In genomic region chr18:36493349-36494281, GRCh38 we compare ENCODE assay signal across 13 cellular contexts.
DNase-seq lines count a peak whose midpoint lies in the region; ATAC-seq, FAIRE-seq and TF ChIP-seq lines count a peak whose summit lies in the region.
"Had no signal": no experiment of that assay in that cellular context is flagged by ENCODE, and none has a peak within 500 bp of the region (broad histone marks: within the 10 kb centered on the region; RNA-seq: fewer than 3 reads in every experiment).

No MANE protein-coding gene starts in this region.

- H3K4me2 ChIP-seq in SK-N-SH (no peak overlapping the region), astrocyte (ENCODE audit: low read length) (peak overlapping the region; percentile 11)

- no peak for TF ChIP-seq CTCF in SK-N-SH (IDR thresholded peaks at IDR 0.05)
- no peak for TF ChIP-seq CTCF in astrocyte (IDR thresholded peaks at IDR 0.05; ENCODE audit: insufficient read depth, low read depth, low read length)
- peak; percentile 37 for TF ChIP-seq CTCF in type B pancreatic cell (conservative IDR thresholded peaks at IDR 0.05)

- H3K4me1 Mint-ChIP-seq in astrocyte (ENCODE audit: low read depth, unreplicated experiment) = peaks cover 5% of the 10 kb centered on the region
- peaks cover 8% of the 10 kb centered on the region for H3K4me1 Mint-ChIP-seq in type B pancreatic cell (ENCODE audit: unreplicated experiment)

- H3K4me3 ChIP-seq in SK-N-SH (ENCODE audit: low read depth in 2 of 2, low read length in 1 of 2) = no peak overlapping the region
- H3K4me3 ChIP-seq in astrocyte (ENCODE audit: insufficient read depth, low read depth, low read length) = no peak overlapping the region
- H3K4me3 ChIP-seq: ascending aorta, esophagus squamous epithelium, spleen had no signal

- H3K9me3 ChIP-seq in SK-N-SH (no peaks in the 10 kb centered on the region), astrocyte (ENCODE audit: insufficient read depth, low read depth, low read length) (no peaks in the 10 kb centered on the region)
- H3K9me3 ChIP-seq: ascending aorta, esophagus squamous epithelium, spleen had no signal

- H2AFZ ChIP-seq in SK-N-SH (ENCODE audit: low read depth) (no peak overlapping the region), astrocyte (ENCODE audit: low read depth, low read length) (no peak overlapping the region)

- H3F3A ChIP-seq in SK-N-SH (replicated peaks; ENCODE audit: insufficient read depth) = peaks cover 3% of the 10 kb centered on the region

- H3K4me1 ChIP-seq in SK-N-SH (ENCODE audit: control insufficient read depth in 1 of 2, insufficient read depth in 2 of 2, low read depth in 1 of 2, low read length in 1 of 2) (peaks cover 0 to 15% of the 10 kb centered on the region in 2 experiments; a peak in 2 of 4 replicates), astrocyte (ENCODE audit: insufficient read depth, low read length) (no peaks in the 10 kb centered on the region)
- H3K4me1 ChIP-seq: ascending aorta, esophagus squamous epithelium, spleen had no signal

- H3K36me3 ChIP-seq in SK-N-SH (replicated peaks in 1 of 2; ENCODE audit: control insufficient read depth in 1 of 2, insufficient read depth in 2 of 2, low read length in 1 of 2) (no peaks in the 10 kb centered on the region), astrocyte (ENCODE audit: insufficient read depth, low read length) (no peaks in the 10 kb centered on the region)
- H3K36me3 ChIP-seq: ascending aorta, esophagus squamous epithelium, spleen had no signal

- no peaks in the 10 kb centered on the region for H3K79me2 ChIP-seq in SK-N-SH (ENCODE audit: insufficient read depth)
- H3K79me2 ChIP-seq in astrocyte (ENCODE audit: insufficient read depth, low read length) = no peaks in the 10 kb centered on the region

- POLR2A ChIA-PET in SK-N-SH (lab: Yijun Ruan, JAX) = no interaction called here

- CTCF ChIA-PET in SK-N-SH (lab: Yijun Ruan, JAX) = no interaction called here

- no peak for TF ChIP-seq RAD21 in SK-N-SH (IDR thresholded peaks at IDR 0.05; ENCODE audit: low read length)

- H3K9ac ChIP-seq in SK-N-SH (no peak overlapping the region), astrocyte (ENCODE audit: low read length) (no peak overlapping the region)

- no peak overlapping the region for H3K27ac Mint-ChIP-seq in astrocyte (ENCODE audit: unreplicated experiment)
- no peak overlapping the region for H3K27ac Mint-ChIP-seq in type B pancreatic cell
- H3K27ac Mint-ChIP-seq: T-helper 1 cell treated with Interleukin-12 subunit alpha and Interleukin-12 subunit beta and Interleukin-4 antibody, amounts not matched to agents 30 μg/mL and 1 μg/mL, for 36 hours had no signal

- H3K9me2 ChIP-seq in SK-N-SH = no peaks in the 10 kb centered on the region

- FAIRE-seq in astrocyte (lab: Jason Lieb, UNC) = peak; percentile 5

- H3K9me3 Mint-ChIP-seq in astrocyte (ENCODE audit: unreplicated experiment) (no peaks in the 10 kb centered on the region), type B pancreatic cell (no peaks in the 10 kb centered on the region)

- DNase-seq in SK-N-SH (no peak), astrocyte (ENCODE audit: low read depth) (no peak), iris pigment epithelial cell (ENCODE audit: low read depth) (peak; percentile 11), type B pancreatic cell (ENCODE audit: extremely low spot score, unreplicated experiment) (no peak), GF-D8 (lab: John Stamatoyannopoulos, UW) (no peak)
- DNase-seq: esophagus squamous epithelium; spleen; stimulated activated naive CD4-positive, alpha-beta T cell had no signal

- H3K27me3 ChIP-seq in SK-N-SH (ENCODE audit: insufficient read depth) (no peaks in the 10 kb centered on the region), astrocyte (ENCODE audit: insufficient read depth, low read length) (no peaks in the 10 kb centered on the region)
- H3K27me3 ChIP-seq: ascending aorta, esophagus squamous epithelium had no signal

- no peak overlapping the region; a peak in 1 of 4 replicates for H3K27ac ChIP-seq in SK-N-SH (ENCODE audit: low read depth in 2 of 2, low read length in 1 of 2)
- no peak overlapping the region for H3K27ac ChIP-seq in astrocyte (ENCODE audit: low read depth, low read length)
- H3K27ac ChIP-seq: ascending aorta, esophagus squamous epithelium, spleen had no signal

- WGBS in SK-N-SH (ENCODE audit: low lambda C conversion rate) = 70% methylated on average over 15 of the region's 15 CpGs

- H3K4me3 Mint-ChIP-seq in astrocyte (ENCODE audit: unreplicated experiment) (no peak overlapping the region), type B pancreatic cell (no peak overlapping the region)
- H3K4me3 Mint-ChIP-seq: T-helper 1 cell treated with Interleukin-12 subunit alpha and Interleukin-12 subunit beta and Interleukin-4 antibody, amounts not matched to agents 30 μg/mL and 1 μg/mL, for 36 hours had no signal

- H3K27me3 Mint-ChIP-seq in astrocyte (ENCODE audit: low read depth, unreplicated experiment) = peaks cover 6% of the 10 kb centered on the region
- H3K27me3 Mint-ChIP-seq in type B pancreatic cell = no peaks in the 10 kb centered on the region

- H4K20me1 ChIP-seq in SK-N-SH (ENCODE audit: insufficient read depth) (no peaks in the 10 kb centered on the region), astrocyte (ENCODE audit: insufficient read depth, low read length) (no peaks in the 10 kb centered on the region)

- TF ChIP-seq EP300 in SK-N-SH (IDR thresholded peaks at IDR 0.05; ENCODE audit: borderline replicate concordance in 1 of 2, low read depth in 1 of 2, low read length in 1 of 2) = no peak

- ATAC-seq in SK-N-SH treated with all-trans-retinoic acid at 6 μM for 48 hours (peak; percentile 26; the same call in 1 of the 3 replicates), GM18498 (IDR thresholded peaks at IDR 0.05; ENCODE audit: unreplicated experiment) (no peak), GM21390 (IDR thresholded peaks at IDR 0.05; ENCODE audit: unreplicated experiment) (no peak)

- H3K36me3 Mint-ChIP-seq in astrocyte (ENCODE audit: low read depth, unreplicated experiment) (no peaks in the 10 kb centered on the region), type B pancreatic cell (no peaks in the 10 kb centered on the region)

TF ChIP-seq in SK-N-SH treated with all-trans-retinoic acid at 6 μM for 48 hours, 23 proteins besides CTCF, POLR2A, EP300 and RAD21 (continues in another document):
- TF ChIP-seq ISL1 (CRISPR knock-in tag; IDR thresholded peaks at IDR 0.05) (no peak), PPARA (CRISPR knock-in tag; IDR thresholded peaks at IDR 0.05; ENCODE audit: borderline replicate concordance) (no peak), ZNF565 (CRISPR knock-in tag; conservative IDR thresholded peaks at IDR 0.05; ENCODE audit: low read depth) (no peak), SNAI2 (CRISPR knock-in tag; IDR thresholded peaks at IDR 0.05) (no peak), CSDC2 (CRISPR knock-in tag; IDR thresholded peaks at IDR 0.05) (no peak), ZFP3 (CRISPR knock-in tag; IDR thresholded peaks at IDR 0.05) (no peak), ZNF70 (CRISPR knock-in tag; IDR thresholded peaks at IDR 0.05) (no peak), PATZ1 (CRISPR knock-in tag; IDR thresholded peaks at IDR 0.05; ENCODE audit: borderline replicate concordance) (no peak), RARB (CRISPR knock-in tag; IDR thresholded peaks at IDR 0.05) (no peak), GLIS3 (CRISPR knock-in tag; IDR thresholded peaks at IDR 0.05) (no peak), ZFP30 (CRISPR knock-in tag; IDR thresholded peaks at IDR 0.05) (no peak), ZC3H10 (CRISPR knock-in tag; IDR thresholded peaks at IDR 0.05) (no peak)

TF ChIP-seq in SK-N-SH, 30 proteins besides CTCF, POLR2A, EP300 and RAD21:
- TF ChIP-seq MAX (IDR thresholded peaks at IDR 0.05; ENCODE audit: low read depth) (no peak), MEF2A (IDR thresholded peaks at IDR 0.05; ENCODE audit: borderline replicate concordance, low read depth) (no peak), FOXM1 (IDR thresholded peaks at IDR 0.05; ENCODE audit: low read depth) (no peak), FOXJ3 (CRISPR knock-in tag; IDR thresholded peaks at IDR 0.05) (no peak), SMC3 (IDR thresholded peaks at IDR 0.05; ENCODE audit: low read depth, low read length) (no peak), EZH2phosphoT487 (IDR thresholded peaks at IDR 0.05; ENCODE audit: borderline replicate concordance, low read depth) (no peak), ELF1 (IDR thresholded peaks at IDR 0.05) (no peak), POLR2AphosphoS5 (IDR thresholded peaks at IDR 0.05; ENCODE audit: low read depth, low read length) (no peak)
